10 cellular contexts compared by ENCODE assay signal in the genomic region with DNA sequence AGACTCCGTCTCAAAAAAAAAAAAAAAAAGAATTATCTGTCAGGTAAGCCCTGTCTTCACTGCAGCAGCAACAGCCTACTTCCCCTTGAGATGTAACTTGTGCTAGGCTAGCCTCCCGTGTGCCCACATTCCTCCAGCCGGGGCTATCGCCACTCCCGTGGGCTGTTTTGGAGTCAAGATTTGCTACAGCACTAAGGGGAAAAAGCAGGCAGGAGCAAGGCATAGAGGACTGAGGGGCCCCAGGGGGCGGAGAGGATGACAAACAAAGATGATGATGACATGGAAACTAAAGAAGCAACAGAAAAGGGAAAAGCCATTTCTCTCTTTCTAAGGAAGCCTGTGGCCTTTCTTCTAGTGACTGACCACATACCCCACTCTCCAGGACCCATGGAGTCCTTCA. TPM values are rescaled to one million over a fixed set of nuclear protein-coding genes. Genes with fewer than 3 reads are reported as not detected.
DNase-seq lines count a peak whose midpoint lies in the region; TF ChIP-seq lines count a peak whose summit lies in the region.
"Had no signal": no experiment of that assay in that cellular context is flagged by ENCODE, and none has a peak within 500 bp of the region (broad histone marks: within the 10 kb centered on the region; RNA-seq: fewer than 3 reads in every experiment).

No MANE protein-coding gene starts in this region.

- H3K4me1 Mint-ChIP-seq in activated CD4-positive, alpha-beta memory T cell treated with anti-CD3 and anti-CD28 coated beads for 36 hours (ENCODE audit: low read depth): peaks cover 48% of the 10 kb centered on the region
- H3K4me1 Mint-ChIP-seq in Caco-2 (ENCODE audit: low read depth, unreplicated experiment): no peaks in the 10 kb centered on the region

- DNase-seq in KBM-7 (peak; percentile 40), DMS153 treated with DMSO at 0.1 percent for 48 hours (lab: John Stamatoyannopoulos, UW; ENCODE audit: unreplicated experiment) (no peak), islet precursor cell (no peak), Caco-2 (no peak), right atrium auricular region (ENCODE audit: low spot score) (no peak)
- DNase-seq in activated CD4-positive, alpha-beta memory T cell treated with anti-CD3 and anti-CD28 coated beads for 36 hours: peak; percentile 84
- no peak for DNase-seq in effector memory CD4-positive, alpha-beta T cell
- DNase-seq in stimulated activated CD8-positive, alpha-beta memory T cell treated with anti-CD3 and anti-CD28 coated beads, Interleukin-12 subunit alpha, Interleukin-12 subunit beta, amount 100 ng/mL, for 24 hours (ENCODE audit: extremely low read depth): peak; percentile 25
- DNase-seq: Calu3, NCI-H510A treated with DMSO at 0.1 percent for 48 hours had no signal

- H3K27me3 Mint-ChIP-seq in activated CD4-positive, alpha-beta memory T cell treated with anti-CD3 and anti-CD28 coated beads for 36 hours: no peaks in the 10 kb centered on the region
- no peaks in the 10 kb centered on the region for H3K27me3 Mint-ChIP-seq in Caco-2 (ENCODE audit: insufficient read depth, unreplicated experiment)

- intact Hi-C loops in activated CD4-positive, alpha-beta memory T cell treated with anti-CD3 and anti-CD28 coated beads for 36 hours (cut with micrococcal nuclease): loop anchor here (5.0 kb wide), 2 partner anchors 39 to 546 kb away; a partner anchor contains a TSS
- intact Hi-C loops in Caco-2 (cut with micrococcal nuclease; ENCODE audit: unreplicated experiment): loop anchor here (5.0 kb wide), 1 partner anchor 136 kb away; no protein-coding TSS in a partner anchor

- peak overlapping the region; percentile 97 for H3K4me3 Mint-ChIP-seq in activated CD4-positive, alpha-beta memory T cell treated with anti-CD3 and anti-CD28 coated beads for 36 hours
- no peak overlapping the region for H3K4me3 Mint-ChIP-seq in Caco-2 (ENCODE audit: unreplicated experiment)

- peaks cover 35% of the 10 kb centered on the region for H3K36me3 Mint-ChIP-seq in activated CD4-positive, alpha-beta memory T cell treated with anti-CD3 and anti-CD28 coated beads for 36 hours
- no peaks in the 10 kb centered on the region for H3K36me3 Mint-ChIP-seq in Caco-2 (ENCODE audit: insufficient read depth, unreplicated experiment)

- CTCF ChIA-PET in activated CD4-positive, alpha-beta memory T cell treated with anti-CD3 and anti-CD28 coated beads for 36 hours (lab: Charles Lee): interaction anchor here (1.3 to 9.8 kb wide), 6 partner anchors 22 to 152 kb away, joined by 3 to 298 read pairs (median 5); a partner anchor contains a TSS
- CTCF ChIA-PET in Caco-2 (lab: Charles Lee): interaction anchor here (6.9 kb wide), 1 partner anchor 59 kb away, joined by 69 read pairs; no protein-coding TSS in a partner anchor

- peak overlapping the region; percentile 38 for H3K4me3 ChIP-seq in effector memory CD4-positive, alpha-beta T cell (ENCODE audit: insufficient read depth, low read depth, low read length, poor library complexity, severe bottlenecking)
- H3K4me3 ChIP-seq in Caco-2 (ENCODE audit: low read depth, low read length): no peak overlapping the region
- no peak overlapping the region for H3K4me3 ChIP-seq in right atrium auricular region

- H3K27me3 ChIP-seq in effector memory CD4-positive, alpha-beta T cell (replicated peaks; ENCODE audit: control insufficient read depth, insufficient read depth, low read length, poor library complexity, severe bottlenecking): no peaks in the 10 kb centered on the region
- H3K27me3 ChIP-seq in Caco-2 (replicated peaks; ENCODE audit: control insufficient read depth, insufficient read depth, low read length) (no peaks in the 10 kb centered on the region), right atrium auricular region (no peaks in the 10 kb centered on the region)

- TF ChIP-seq CTCF in Caco-2 (IDR thresholded peaks at IDR 0.05; ENCODE audit: insufficient read depth in 1 of 2, low read depth in 1 of 2, low read length in 1 of 2, severe bottlenecking in 1 of 2, unreplicated experiment in 1 of 2) (no peak), right atrium auricular region (IDR thresholded peaks at IDR 0.05) (no peak)

- H3K27ac Mint-ChIP-seq in activated CD4-positive, alpha-beta memory T cell treated with anti-CD3 and anti-CD28 coated beads for 36 hours: peak overlapping the region; percentile 97
- no peak overlapping the region for H3K27ac Mint-ChIP-seq in Caco-2 (ENCODE audit: unreplicated experiment)

- POLR2A ChIA-PET in activated CD4-positive, alpha-beta memory T cell treated with anti-CD3 and anti-CD28 coated beads for 36 hours (lab: Charles Lee): interaction anchor here (0.6 to 2.5 kb wide), 6 partner anchors 26 to 596 kb away, joined by 4 to 10 read pairs (median 5); a partner anchor contains a TSS
- POLR2A ChIA-PET in Caco-2 (lab: Charles Lee): no interaction called here

- no peaks in the 10 kb centered on the region for H3K9me3 Mint-ChIP-seq in activated CD4-positive, alpha-beta memory T cell treated with anti-CD3 and anti-CD28 coated beads for 36 hours
- H3K9me3 Mint-ChIP-seq in Caco-2 (ENCODE audit: unreplicated experiment): no peaks in the 10 kb centered on the region

- H3K4me1 ChIP-seq in effector memory CD4-positive, alpha-beta T cell (ENCODE audit: control insufficient read depth, insufficient read depth, low read length, poor library complexity, severe bottlenecking): peaks cover 21% of the 10 kb centered on the region
- H3K4me1 ChIP-seq in Caco-2 (no peaks in the 10 kb centered on the region), right atrium auricular region (peaks cover 0 to 4% of the 10 kb centered on the region in 2 donors)

- no peak overlapping the region for H3K27ac ChIP-seq in effector memory CD4-positive, alpha-beta T cell (ENCODE audit: insufficient read depth, low read length, poor library complexity, severe bottlenecking)
- H3K27ac ChIP-seq in right atrium auricular region: no peak overlapping the region

- H3K36me3 ChIP-seq in effector memory CD4-positive, alpha-beta T cell (ENCODE audit: control insufficient read depth, insufficient read depth, low read length): peaks cover 8% of the 10 kb centered on the region
- H3K36me3 ChIP-seq in Caco-2 (ENCODE audit: control insufficient read depth, insufficient read depth, low read length) (no peaks in the 10 kb centered on the region), right atrium auricular region (peaks cover 30% of the 10 kb centered on the region)

- no peaks in the 10 kb centered on the region for H3K9me3 ChIP-seq in effector memory CD4-positive, alpha-beta T cell (ENCODE audit: control insufficient read depth, low read length)
- H3K9me3 ChIP-seq in Caco-2 (no peaks in the 10 kb centered on the region), right atrium auricular region (no peaks in the 10 kb centered on the region)

- BruUV-seq in Caco-2 (replicated peaks; lab: Mats Ljungman, UMichigan): no TSS peak

- in situ Hi-C loops in KBM-7 (cut with MboI; ENCODE audit: low pct_unique_long_range_greater_than_20kb, low sequenced_read_pairs): no loop called here

RNA-seq across cellular contexts. Expression of a gene that starts 1.9 kb away (rescaled TPM):
- total RNA-seq in activated CD4-positive, alpha-beta memory T cell treated with anti-CD3 and anti-CD28 coated beads for 36 hours: 10 to 100 TPM; 24.2 to 26.7 TPM
- not detected in 2 replicates for total RNA-seq in Caco-2 (2022)
- 1 to 10 TPM in 1 of 2 donors, under 1 TPM in 1; 0.56 to 4.8 TPM for total RNA-seq in right atrium auricular region
- total RNA-seq: Calu3 had no signal

RNA-seq across cellular contexts. Expression of a gene that starts 7.4 kb away (rescaled TPM):
- 1 to 10 TPM; 1.8 to 2.6 TPM for total RNA-seq in activated CD4-positive, alpha-beta memory T cell treated with anti-CD3 and anti-CD28 coated beads for 36 hours
- total RNA-seq in Caco-2 (2022) (4.0 and 5.0 TPM in 2 replicates), right atrium auricular region (10 to 100 TPM; 14.6 to 16.1 TPM)

RNA-seq across cellular contexts. Expression of a gene that starts 7.6 kb away (rescaled TPM):
- 10 to 100 TPM; 67.5 to 67.8 TPM for total RNA-seq in activated CD4-positive, alpha-beta memory T cell treated with anti-CD3 and anti-CD28 coated beads for 36 hours
- 52.1 and 53.6 TPM in 2 replicates for total RNA-seq in Caco-2 (2022)
- total RNA-seq in right atrium auricular region: 10 to 100 TPM; 14.4 to 14.7 TPM

RNA-seq across cellular contexts. Expression of a gene that starts 11.9 kb away (rescaled TPM):
- 1 to 10 TPM; 1.9 to 2.5 TPM for total RNA-seq in activated CD4-positive, alpha-beta memory T cell treated with anti-CD3 and anti-CD28 coated beads for 36 hours
- total RNA-seq in Caco-2 (2022): 2.8 and 3.7 TPM in 2 replicates
- total RNA-seq in right atrium auricular region: 10 to 100 TPM; 40.0 to 60.7 TPM

RNA-seq across cellular contexts. Expression of a gene that starts 17.5 kb away (rescaled TPM):
- total RNA-seq in activated CD4-positive, alpha-beta memory T cell treated with anti-CD3 and anti-CD28 coated beads for 36 hours: 1 to 10 TPM; 1.7 to 2.7 TPM
- 0.84 and 1.3 TPM in 2 replicates for total RNA-seq in Caco-2 (2022)
- total RNA-seq in right atrium auricular region: not detected

Comparison
In these comparisons a context has a peak if more than half of its experiments do, and no peak if none do; other contexts are left out.
1. DNase-seq: peak in KBM-7 (single experiment), activated CD4-positive, alpha-beta memory T cell treated with anti-CD3 and anti-CD28 coated beads for 36 hours (single experiment) and stimulated activated CD8-positive, alpha-beta memory T cell treated with anti-CD3 and anti-CD28 coated beads, Interleukin-12 subunit alpha, Interleukin-12 subunit beta, amount 100 ng/mL, for 24 hours (single experiment); none in effector memory CD4-positive, alpha-beta T cell (0 of 3), DMS153 treated with DMSO at 0.1 percent for 48 hours (single experiment), islet precursor cell (single experiment), Caco-2 (0 of 2) and right atrium auricular region (single experiment).
2. RNA of a gene that starts 1.9 kb away (total RNA-seq): 24.2 to 26.7 TPM in activated CD4-positive, alpha-beta memory T cell treated with anti-CD3 and anti-CD28 coated beads for 36 hours; 0.56 to 4.8 TPM in right atrium auricular region and not detected in Caco-2; every median in the first group is over 4 times any median in the second.